ENCODE assay signal across 18 cellular contexts in genomic region chr4:131450572-131451209, GRCh38.
A peak's percentile ranks its signal among the peaks of the same experiment; 100 is the strongest.
DNase-seq lines count a peak whose midpoint lies in the region; ATAC-seq and TF ChIP-seq lines count a peak whose summit lies in the region.
"Had no signal": no experiment of that assay in that cellular context is flagged by ENCODE, and none has a peak within 500 bp of the region (broad histone marks: within the 10 kb centered on the region; RNA-seq: fewer than 3 reads in every experiment).

No MANE protein-coding gene starts in this region.

- H3K36me3 ChIP-seq in ACC112 (ENCODE audit: insufficient read depth, low read length) (no peaks in the 10 kb centered on the region), MM.1S (replicated peaks; ENCODE audit: insufficient read depth, low read length) (no peaks in the 10 kb centered on the region), neuronal stem cell (replicated peaks in 1 of 2; ENCODE audit: control insufficient read depth in 2 of 2, insufficient read depth in 2 of 2, low read length in 2 of 2) (no peaks in the 10 kb centered on the region)

- H3K9me3 ChIP-seq in MM.1S (replicated peaks; ENCODE audit: insufficient read depth, low read length) = no peaks in the 10 kb centered on the region
- H3K9me3 ChIP-seq in neuronal stem cell (replicated peaks in 1 of 2; ENCODE audit: control insufficient read depth in 2 of 2, insufficient read depth in 1 of 2, low read depth in 1 of 2, low read length in 2 of 2) = no peaks in the 10 kb centered on the region

- no peak overlapping the region for H2BK120ac ChIP-seq in neuronal stem cell (ENCODE audit: low read depth, low read length)

- no peak overlapping the region for H2AK5ac ChIP-seq in neuronal stem cell (ENCODE audit: low read depth, low read length)

- no peak overlapping the region for H3K14ac ChIP-seq in neuronal stem cell (ENCODE audit: low read length)

- no peak overlapping the region for H2BK15ac ChIP-seq in neuronal stem cell (ENCODE audit: low read length)

- peak overlapping the region; percentile 73 for H3K4me3 ChIP-seq in ACC112 (ENCODE audit: low read depth, low read length)
- H3K4me3 ChIP-seq in MM.1S (ENCODE audit: low read length) = peak overlapping the region; percentile 45
- no peak overlapping the region for H3K4me3 ChIP-seq in neuronal stem cell (ENCODE audit: low read length in 2 of 2)
- H3K4me3 ChIP-seq: SK-N-MC had no signal

- no peaks in the 10 kb centered on the region for H3F3A ChIP-seq in MM.1S (ENCODE audit: insufficient read depth, low read length)

- H3K79me2 ChIP-seq in ACC112 (ENCODE audit: control insufficient read depth, insufficient read depth, low read length, unreplicated experiment) (no peaks in the 10 kb centered on the region), MM.1S (ENCODE audit: low read length) (no peaks in the 10 kb centered on the region)

- ATAC-seq in GM19035 (IDR thresholded peaks at IDR 0.05; ENCODE audit: unreplicated experiment) (peak; percentile 53), SK-N-SH treated with all-trans-retinoic acid at 6 μM for 48 hours (peak; percentile 37; the same call in 2 of the 3 replicates)

- no peak for TF ChIP-seq CTCF in MM.1S (IDR thresholded peaks at IDR 0.05; ENCODE audit: low read length)

- peak overlapping the region; percentile 60 for H3K4me2 ChIP-seq in MM.1S (ENCODE audit: low read depth, low read length)
- H3K4me2 ChIP-seq in neuronal stem cell (ENCODE audit: insufficient read depth, low read length, poor library complexity, severe bottlenecking) = no peak overlapping the region

- H3K9me2 ChIP-seq in MM.1S (replicated peaks; ENCODE audit: insufficient read depth, low read length) = no peaks in the 10 kb centered on the region

- H2BK12ac ChIP-seq in neuronal stem cell (ENCODE audit: low read length) = no peak overlapping the region

- no CpG with 5 or more reads among the region's 1 CpG for WGBS in neuronal stem cell (ENCODE audit: extremely low coverage in 2 of 2, insufficient read length in 2 of 2, insufficient replicate concordance in 1 of 2), 2 donors

- no peak overlapping the region for H4K8ac ChIP-seq in neuronal stem cell (ENCODE audit: low read depth, low read length)

- no peak overlapping the region for H3K18ac ChIP-seq in neuronal stem cell (ENCODE audit: low read length)

- H3K4ac ChIP-seq in neuronal stem cell (ENCODE audit: low read length) = no peak overlapping the region

- H2BK5ac ChIP-seq in neuronal stem cell (ENCODE audit: low read length) = no peak overlapping the region

- H3K79me1 ChIP-seq in neuronal stem cell (ENCODE audit: low read depth, low read length) = no peaks in the 10 kb centered on the region

- H3K9ac ChIP-seq in MM.1S (ENCODE audit: low read length) (peak overlapping the region; percentile 42; the same call in 1 of the 2 replicates), neuronal stem cell (ENCODE audit: low read depth, low read length, poor library complexity) (no peak overlapping the region)

- H3K27me3 ChIP-seq in ACC112 (ENCODE audit: insufficient read depth, low read length) = no peaks in the 10 kb centered on the region
- no peaks in the 10 kb centered on the region for H3K27me3 ChIP-seq in MM.1S (replicated peaks; ENCODE audit: insufficient read depth, low read length)
- H3K27me3 ChIP-seq in neuronal stem cell (ENCODE audit: control insufficient read depth in 3 of 3, insufficient read depth in 3 of 3, low read depth in 1 of 3, low read length in 3 of 3) = no peaks in the 10 kb centered on the region

- peak; percentile 25 for DNase-seq in MM.1S
- DNase-seq in neuronal stem cell (ENCODE audit: low spot score) = no peak
- no peak for DNase-seq in LoVo (ENCODE audit: low spot score)
- no peak for DNase-seq in stimulated activated CD8-positive, alpha-beta memory T cell treated with anti-CD3 and anti-CD28 coated beads, Interleukin-4, amount 100 ng/mL, for 48 hours
- DNase-seq: 8988T, DMS53, NCI-H1105 treated with DMSO at 0.1 percent for 48 hours, NCI-H1694, NCI-H2081, NCI-H2171, NCI-H345, NCI-H524, NCI-H774, Right ventricle myocardium superior had no signal

- no peak overlapping the region for H3K23ac ChIP-seq in neuronal stem cell (ENCODE audit: low read depth, low read length, poor library complexity)

- H3K27ac ChIP-seq in ACC112 (ENCODE audit: low read depth, low read length) = no peak overlapping the region
- no peak overlapping the region for H3K27ac ChIP-seq in MM.1S (ENCODE audit: low read length)
- H3K27ac ChIP-seq in neuronal stem cell (replicated peaks; ENCODE audit: low read length) = no peak overlapping the region
- H3K27ac ChIP-seq: SK-N-MC had no signal

- H2AFZ ChIP-seq in ACC112 (ENCODE audit: low read length, unreplicated experiment) = peak overlapping the region; percentile 87
- H2AFZ ChIP-seq in MM.1S (ENCODE audit: low read length) = peak overlapping the region; percentile 33; the same call in 1 of the 2 replicates
- H2AFZ ChIP-seq in neuronal stem cell (ENCODE audit: low read length) = no peak overlapping the region

- no peaks in the 10 kb centered on the region for H4K20me1 ChIP-seq in MM.1S (ENCODE audit: insufficient read depth, low read length)

- no peak overlapping the region for H4K91ac ChIP-seq in neuronal stem cell (ENCODE audit: low read depth, low read length, poor library complexity)

- peaks cover 15% of the 10 kb centered on the region for H3K4me1 ChIP-seq in ACC112 (ENCODE audit: control insufficient read depth, insufficient read depth, low read length, unreplicated experiment)
- H3K4me1 ChIP-seq in MM.1S (ENCODE audit: low read length) = peaks cover 5% of the 10 kb centered on the region
- no peaks in the 10 kb centered on the region for H3K4me1 ChIP-seq in neuronal stem cell (ENCODE audit: control insufficient read depth in 2 of 2, insufficient read depth in 1 of 2, low read depth in 1 of 2, low read length in 2 of 2)

TF ChIP-seq in SK-N-SH treated with all-trans-retinoic acid at 6 μM for 48 hours, 23 proteins besides CTCF, POLR2A, EP300 and RAD21:
- TF ChIP-seq ARNTL (CRISPR knock-in tag; IDR thresholded peaks at IDR 0.05; ENCODE audit: borderline replicate concordance, low read depth) = no peak
- TF ChIP-seq TSHZ2 (CRISPR knock-in tag; IDR thresholded peaks at IDR 0.05) = no peak
- no peak for TF ChIP-seq TOX (CRISPR knock-in tag; IDR thresholded peaks at IDR 0.05; ENCODE audit: borderline replicate concordance)
- TF ChIP-seq ZNF565 (CRISPR knock-in tag; conservative IDR thresholded peaks at IDR 0.05; ENCODE audit: low read depth) = no peak
- no peak for TF ChIP-seq RARB (CRISPR knock-in tag; IDR thresholded peaks at IDR 0.05)
- TF ChIP-seq BACH2 (CRISPR knock-in tag; IDR thresholded peaks at IDR 0.05; ENCODE audit: borderline replicate concordance) = no peak
- TF ChIP-seq ZNF8 (CRISPR knock-in tag; IDR thresholded peaks at IDR 0.05) = no peak
- TF ChIP-seq ZNF70 (CRISPR knock-in tag; IDR thresholded peaks at IDR 0.05) = no peak
- no peak for TF ChIP-seq CREB5 (CRISPR knock-in tag; IDR thresholded peaks at IDR 0.05; ENCODE audit: low read depth)
- TF ChIP-seq ESRRG (CRISPR knock-in tag; IDR thresholded peaks at IDR 0.05) = no peak
- no peak for TF ChIP-seq CSDC2 (CRISPR knock-in tag; IDR thresholded peaks at IDR 0.05)
- no peak for TF ChIP-seq PPARA (CRISPR knock-in tag; IDR thresholded peaks at IDR 0.05; ENCODE audit: borderline replicate concordance)

Comparison
In these comparisons a context has a peak if more than half of its experiments do, and no peak if none do; other contexts are left out.
1. H3K4me3 ChIP-seq: peak in ACC112 (single experiment) and MM.1S (single experiment); none in neuronal stem cell (0 of 2).